Comparison of ENCODE assay signal across 2 cellular contexts in genomic region chr4:83025563-83025962, GRCh38.
TF ChIP-seq lines count a peak whose summit lies in the region.

No MANE protein-coding gene starts in this region.

TF ChIP-seq in GM12878, 131 proteins besides CTCF, POLR2A, EP300 and RAD21:
- TF ChIP-seq, protein P1, sequence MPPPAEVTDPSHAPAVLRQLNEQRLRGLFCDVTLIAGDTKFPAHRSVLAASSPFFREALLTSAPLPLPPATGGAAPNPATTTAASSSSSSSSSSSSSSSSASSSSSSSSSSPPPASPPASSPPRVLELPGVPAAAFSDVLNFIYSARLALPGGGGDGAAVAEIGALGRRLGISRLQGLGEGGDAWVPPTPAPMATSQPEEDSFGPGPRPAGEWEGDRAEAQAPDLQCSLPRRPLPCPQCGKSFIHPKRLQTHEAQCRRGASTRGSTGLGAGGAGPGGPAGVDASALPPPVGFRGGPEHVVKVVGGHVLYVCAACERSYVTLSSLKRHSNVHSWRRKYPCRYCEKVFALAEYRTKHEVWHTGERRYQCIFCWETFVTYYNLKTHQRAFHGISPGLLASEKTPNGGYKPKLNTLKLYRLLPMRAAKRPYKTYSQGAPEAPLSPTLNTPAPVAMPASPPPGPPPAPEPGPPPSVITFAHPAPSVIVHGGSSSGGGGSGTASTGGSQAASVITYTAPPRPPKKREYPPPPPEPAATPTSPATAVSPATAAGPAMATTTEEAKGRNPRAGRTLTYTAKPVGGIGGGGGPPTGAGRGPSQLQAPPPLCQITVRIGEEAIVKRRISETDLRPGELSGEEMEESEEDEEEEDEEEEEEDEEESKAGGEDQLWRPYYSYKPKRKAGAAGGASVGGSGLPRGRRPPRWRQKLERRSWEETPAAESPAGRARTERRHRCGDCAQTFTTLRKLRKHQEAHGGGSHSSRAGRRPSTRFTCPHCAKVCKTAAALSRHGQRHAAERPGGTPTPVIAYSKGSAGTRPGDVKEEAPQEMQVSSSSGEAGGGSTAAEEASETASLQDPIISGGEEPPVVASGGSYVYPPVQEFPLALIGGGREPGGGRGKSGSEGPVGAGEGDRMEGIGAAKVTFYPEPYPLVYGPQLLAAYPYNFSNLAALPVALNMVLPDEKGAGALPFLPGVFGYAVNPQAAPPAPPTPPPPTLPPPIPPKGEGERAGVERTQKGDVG (CRISPR knock-in tag; IDR thresholded peaks at IDR 0.05) = no peak

TF ChIP-seq in SK-N-SH, 30 proteins besides CTCF, POLR2A, EP300 and RAD21:
- no peak for TF ChIP-seq FOSL2 (IDR thresholded peaks at IDR 0.05; ENCODE audit: borderline replicate concordance, low read depth)
- no peak for TF ChIP-seq SMC3 (IDR thresholded peaks at IDR 0.05; ENCODE audit: low read depth, low read length)
- TF ChIP-seq FOXJ3 (CRISPR knock-in tag; IDR thresholded peaks at IDR 0.05) = no peak
- TF ChIP-seq MXI1 (IDR thresholded peaks at IDR 0.05; ENCODE audit: low read depth, low read length) = no peak
- TF ChIP-seq MEF2A (IDR thresholded peaks at IDR 0.05; ENCODE audit: borderline replicate concordance, low read depth) = no peak
- no peak for TF ChIP-seq RFX5 (IDR thresholded peaks at IDR 0.05; ENCODE audit: low read length)
- TF ChIP-seq TEAD4 (IDR thresholded peaks at IDR 0.05; ENCODE audit: borderline replicate concordance, insufficient read depth) = no peak
- TF ChIP-seq FOXM1 (IDR thresholded peaks at IDR 0.05; ENCODE audit: low read depth) = no peak
- TF ChIP-seq, protein P2, sequence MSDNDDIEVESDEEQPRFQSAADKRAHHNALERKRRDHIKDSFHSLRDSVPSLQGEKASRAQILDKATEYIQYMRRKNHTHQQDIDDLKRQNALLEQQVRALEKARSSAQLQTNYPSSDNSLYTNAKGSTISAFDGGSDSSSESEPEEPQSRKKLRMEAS (IDR thresholded peaks at IDR 0.05; ENCODE audit: low read depth) = no peak
- TF ChIP-seq, protein P3, sequence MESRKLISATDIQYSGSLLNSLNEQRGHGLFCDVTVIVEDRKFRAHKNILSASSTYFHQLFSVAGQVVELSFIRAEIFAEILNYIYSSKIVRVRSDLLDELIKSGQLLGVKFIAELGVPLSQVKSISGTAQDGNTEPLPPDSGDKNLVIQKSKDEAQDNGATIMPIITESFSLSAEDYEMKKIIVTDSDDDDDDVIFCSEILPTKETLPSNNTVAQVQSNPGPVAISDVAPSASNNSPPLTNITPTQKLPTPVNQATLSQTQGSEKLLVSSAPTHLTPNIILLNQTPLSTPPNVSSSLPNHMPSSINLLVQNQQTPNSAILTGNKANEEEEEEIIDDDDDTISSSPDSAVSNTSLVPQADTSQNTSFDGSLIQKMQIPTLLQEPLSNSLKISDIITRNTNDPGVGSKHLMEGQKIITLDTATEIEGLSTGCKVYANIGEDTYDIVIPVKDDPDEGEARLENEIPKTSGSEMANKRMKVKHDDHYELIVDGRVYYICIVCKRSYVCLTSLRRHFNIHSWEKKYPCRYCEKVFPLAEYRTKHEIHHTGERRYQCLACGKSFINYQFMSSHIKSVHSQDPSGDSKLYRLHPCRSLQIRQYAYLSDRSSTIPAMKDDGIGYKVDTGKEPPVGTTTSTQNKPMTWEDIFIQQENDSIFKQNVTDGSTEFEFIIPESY (IDR thresholded peaks at IDR 0.05; ENCODE audit: borderline replicate concordance, low read depth) = no peak
- no peak for TF ChIP-seq ELF1 (IDR thresholded peaks at IDR 0.05)
- TF ChIP-seq, protein P4, sequence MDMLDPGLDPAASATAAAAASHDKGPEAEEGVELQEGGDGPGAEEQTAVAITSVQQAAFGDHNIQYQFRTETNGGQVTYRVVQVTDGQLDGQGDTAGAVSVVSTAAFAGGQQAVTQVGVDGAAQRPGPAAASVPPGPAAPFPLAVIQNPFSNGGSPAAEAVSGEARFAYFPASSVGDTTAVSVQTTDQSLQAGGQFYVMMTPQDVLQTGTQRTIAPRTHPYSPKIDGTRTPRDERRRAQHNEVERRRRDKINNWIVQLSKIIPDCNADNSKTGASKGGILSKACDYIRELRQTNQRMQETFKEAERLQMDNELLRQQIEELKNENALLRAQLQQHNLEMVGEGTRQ (IDR thresholded peaks at IDR 0.05; ENCODE audit: borderline replicate concordance, low read depth, low read length) = no peak
- TF ChIP-seq NFIC (IDR thresholded peaks at IDR 0.05; ENCODE audit: borderline replicate concordance) = no peak
- no peak for TF ChIP-seq GATA2 (CRISPR knock-in tag; IDR thresholded peaks at IDR 0.05)
